Comparison of ENCODE assay signal across 9 cellular contexts in genomic region chr10:116287906-116288501, GRCh38. TPM values are rescaled to one million over a fixed set of nuclear protein-coding genes. Genes with fewer than 3 reads are reported as not detected.
DNase-seq lines count a peak whose midpoint lies in the region; ATAC-seq, FAIRE-seq and TF ChIP-seq lines count a peak whose summit lies in the region.
"Had no signal": no experiment of that assay in that cellular context is flagged by ENCODE, and none has a peak within 500 bp of the region (broad histone marks: within the 10 kb centered on the region; RNA-seq: fewer than 3 reads in every experiment).

No MANE protein-coding gene starts in this region.

- no peak overlapping the region for H3K4me3 Mint-ChIP-seq in effector memory CD8-positive, alpha-beta T cell

- H3K27ac ChIP-seq in body of pancreas = no peak overlapping the region

- no peaks in the 10 kb centered on the region for H3K4me1 Mint-ChIP-seq in effector memory CD8-positive, alpha-beta T cell (ENCODE audit: low read depth in 2 of 2)

- 15 to 21% methylated on average over 1 of the region's 1 CpG for WGBS in body of pancreas, 2 donors

- no peaks in the 10 kb centered on the region for H3K4me1 ChIP-seq in body of pancreas

- no peaks in the 10 kb centered on the region for H3K9me3 ChIP-seq in body of pancreas

- TF ChIP-seq CTCF in GM13977 (IDR thresholded peaks at IDR 0.05; ENCODE audit: extremely low read depth, insufficient read depth, missing control alignments) = peak; percentile 58
- TF ChIP-seq CTCF in body of pancreas (IDR thresholded peaks at IDR 0.05) = peak in 6 of 7 experiments; percentile 54 to 87 (median 76)

- H3K4me3 ChIP-seq in body of pancreas = no peak overlapping the region

- in situ Hi-C loops in GM13977 (cut with MboI; ENCODE audit: low pct_unique_long_range_greater_than_20kb, low sequenced_read_pairs, unreplicated experiment) = no loop called here

- H3K27me3 ChIP-seq in body of pancreas = no peaks in the 10 kb centered on the region

- peak; percentile 32 for DNase-seq in GM13977 (ENCODE audit: low spot score)
- DNase-seq in NCI-H2171 treated with DMSO at 0.1 percent for 48 hours (lab: John Stamatoyannopoulos, UW) = peak; percentile 69
- peak; percentile 31 to 54 (median 52) for DNase-seq in body of pancreas
- peak; percentile 55 for DNase-seq in kidney glomerular epithelial cell (lab: John Stamatoyannopoulos, UW)
- DNase-seq in DMS79 (lab: John Stamatoyannopoulos, UW) = no peak
- DNase-seq in GM19240 (ENCODE audit: insufficient read length, low spot score) = no peak
- no peak for DNase-seq in effector memory CD8-positive, alpha-beta T cell

- peak; percentile 95 for FAIRE-seq in A204.1 (lab: Jason Lieb, UNC)

- no peaks in the 10 kb centered on the region for H3K36me3 Mint-ChIP-seq in effector memory CD8-positive, alpha-beta T cell (ENCODE audit: insufficient read depth)
- H3K36me3 Mint-ChIP-seq: activated naive CD4-positive, alpha-beta T cell treated with anti-CD3 and anti-CD28 coated beads, Interleukin-2, amount 50 U/mL, for 72 hours had no signal

- no peaks in the 10 kb centered on the region for H3K36me3 ChIP-seq in body of pancreas (replicated peaks in 1 of 2; ENCODE audit: insufficient read depth in 1 of 2, low read depth in 2 of 2)

- no peaks in the 10 kb centered on the region for H3K27me3 Mint-ChIP-seq in effector memory CD8-positive, alpha-beta T cell

- TF ChIP-seq POLR2A in body of pancreas (IDR thresholded peaks at IDR 0.05) = no peak

- peaks cover 0 to 14% of the 10 kb centered on the region in 2 donors for H3K9me3 Mint-ChIP-seq in effector memory CD8-positive, alpha-beta T cell
- H3K9me3 Mint-ChIP-seq: activated naive CD4-positive, alpha-beta T cell treated with anti-CD3 and anti-CD28 coated beads, Interleukin-2, amount 50 U/mL, for 72 hours had no signal

- ATAC-seq in body of pancreas = no peak
- ATAC-seq in effector memory CD8-positive, alpha-beta T cell (replicated peaks) = no peak

- intact Hi-C loops in body of pancreas (cut with DNase I) = loop anchor here (5.0 to 10.0 kb wide), 2 partner anchors 491 to 933 kb away; no protein-coding TSS in a partner anchor

- no peak overlapping the region for H3K27ac Mint-ChIP-seq in effector memory CD8-positive, alpha-beta T cell
- H3K27ac Mint-ChIP-seq: activated naive CD4-positive, alpha-beta T cell treated with anti-CD3 and anti-CD28 coated beads, Interleukin-2, amount 50 U/mL, for 72 hours had no signal

RNA-seq across cellular contexts. Expression of gene GFRA1, which starts 15.0 kb away (rescaled TPM):
- 1 to 10 TPM; 4.2 to 6.9 TPM for total RNA-seq in body of pancreas

RNA-seq across cellular contexts. Expression of gene CCDC172, which starts 36.2 kb away (rescaled TPM):
- total RNA-seq in body of pancreas = not detected
- total RNA-seq: activated naive CD4-positive, alpha-beta T cell treated with anti-CD3 and anti-CD28 coated beads, Interleukin-2, amount 50 U/mL, for 72 hours had no signal

Comparison
In these comparisons a context has a peak if more than half of its experiments do, and no peak if none do; other contexts are left out.
1. DNase-seq: peak in GM13977 (single experiment), NCI-H2171 treated with DMSO at 0.1 percent for 48 hours (single experiment), body of pancreas (4 of 4) and kidney glomerular epithelial cell (single experiment); none in DMS79 (single experiment), GM19240 (single experiment) and effector memory CD8-positive, alpha-beta T cell (0 of 3).